ENCODE assay signal across 15 cellular contexts in genomic region chr2:160282063-160282580, GRCh38.
DNase-seq lines count a peak whose midpoint lies in the region; ATAC-seq and TF ChIP-seq lines count a peak whose summit lies in the region.
"Had no signal": no experiment of that assay in that cellular context is flagged by ENCODE, and none has a peak within 500 bp of the region (broad histone marks: within the 10 kb centered on the region; RNA-seq: fewer than 3 reads in every experiment).

No MANE protein-coding gene starts in this region.

- peak overlapping the region; percentile 12 to 72 for H3K27ac Mint-ChIP-seq in natural killer cell
- H3K27ac Mint-ChIP-seq: H9 had no signal

- H3K36me3 Mint-ChIP-seq in natural killer cell, result peaks cover 30% of the 10 kb centered on the region

- peaks cover 16 to 34% of the 10 kb centered on the region in 2 donors for H3K4me1 Mint-ChIP-seq in natural killer cell

- no peak overlapping the region for H3K4me3 ChIP-seq in astrocyte of the spinal cord (ENCODE audit: low read depth, low read length)
- H3K4me3 ChIP-seq: suprapubic skin had no signal

- H3K27me3 Mint-ChIP-seq in natural killer cell (ENCODE audit: low read depth in 2 of 2), result no peaks in the 10 kb centered on the region

- peak in 1 of 3 donors; percentile 60 for ATAC-seq in natural killer cell
- no peak for ATAC-seq in GM18909 (IDR thresholded peaks at IDR 0.05; ENCODE audit: poor library complexity, unreplicated experiment)
- no peak for ATAC-seq in GM21447 (IDR thresholded peaks at IDR 0.05; ENCODE audit: unreplicated experiment)

- TF ChIP-seq CTCF in astrocyte of the spinal cord (IDR thresholded peaks at IDR 0.05; ENCODE audit: low read depth, low read length) (no peak), natural killer cell (IDR thresholded peaks at IDR 0.05) (no peak), GM20000 (IDR thresholded peaks at IDR 0.05; ENCODE audit: extremely low read depth, missing control alignments) (no peak)

- in situ Hi-C loops in astrocyte of the spinal cord (cut with HindIII; ENCODE audit: low sequenced_read_pairs), result no loop called here

- intact Hi-C loops in natural killer cell (cut with micrococcal nuclease), result no loop called here

- no peaks in the 10 kb centered on the region for H3K9me3 Mint-ChIP-seq in natural killer cell
- H3K9me3 Mint-ChIP-seq: H9 had no signal

- H3K4me3 Mint-ChIP-seq in natural killer cell, result no peak overlapping the region
- H3K4me3 Mint-ChIP-seq: H9 had no signal

- DNase-seq in SIG-M5 treated with dmso at 0.1 percent for 504 hours (lab: John Stamatoyannopoulos, UW; ENCODE audit: unreplicated experiment) (peak; percentile 64), SIG-M5 (lab: John Stamatoyannopoulos, UW) (no peak), MV-4-11 (lab: John Stamatoyannopoulos, UW) (peak; percentile 81), astrocyte of the spinal cord (ENCODE audit: low read depth, low spot score) (peak; percentile 59), natural killer cell (no peak), GM20000 (ENCODE audit: low spot score) (no peak)
- DNase-seq: cerebellar nuclear complex, erythroblast, H9, occipital lobe, OCI-M1, small intestine had no signal

Comparison
In these comparisons a context has a peak if more than half of its experiments do, and no peak if none do; other contexts are left out.
1. DNase-seq: peak in SIG-M5 treated with dmso at 0.1 percent for 504 hours (single experiment), MV-4-11 (single experiment) and astrocyte of the spinal cord (single experiment); none in SIG-M5 (single experiment), natural killer cell (single experiment) and GM20000 (single experiment).